ENCODE assay signal across 8 cellular contexts in genomic region chr12:47306733-47307679, GRCh38.
DNase-seq lines count a peak whose midpoint lies in the region; ATAC-seq and TF ChIP-seq lines count a peak whose summit lies in the region.
"Not testable (repeated sequence)": the region's sequence is repeated elsewhere in the genome, so short reads cannot be mapped to it uniquely, and the experiment has no call there.

No MANE protein-coding gene starts in this region.

- H3K27ac Mint-ChIP-seq in stimulated activated memory B cell treated with anti-CD40 and anti-IgM and Interleukin-4, amounts not matched to agents 10 μg/mL and 1 μg/mL and 100 μg/mL, for 72 hours: peak overlapping the region; percentile 95

- H3K4me3 Mint-ChIP-seq in stimulated activated memory B cell treated with anti-CD40 and anti-IgM and Interleukin-4, amounts not matched to agents 10 μg/mL and 1 μg/mL and 100 μg/mL, for 72 hours: peak overlapping the region; percentile 90

- peaks cover 14% of the 10 kb centered on the region for H3K9me3 Mint-ChIP-seq in stimulated activated memory B cell treated with anti-CD40 and anti-IgM and Interleukin-4, amounts not matched to agents 10 μg/mL and 1 μg/mL and 100 μg/mL, for 72 hours

- H3K27me3 Mint-ChIP-seq in stimulated activated memory B cell treated with anti-CD40 and anti-IgM and Interleukin-4, amounts not matched to agents 10 μg/mL and 1 μg/mL and 100 μg/mL, for 72 hours: not testable (repeated sequence)

- H2AFZ ChIP-seq in GM23248: 0 out of 2 replicates have a peak overlapping the region, but pooled peaks have one; percentile 34

- not testable (repeated sequence) for TF ChIP-seq CTCF in HL-60 (IDR thresholded peaks at IDR 0.05; ENCODE audit: insufficient read depth, low read length)

- not testable (repeated sequence) for H4K20me1 ChIP-seq in GM23248 (ENCODE audit: insufficient read depth)

- H3K4me1 Mint-ChIP-seq in stimulated activated memory B cell treated with anti-CD40 and anti-IgM and Interleukin-4, amounts not matched to agents 10 μg/mL and 1 μg/mL and 100 μg/mL, for 72 hours: peaks cover 64% of the 10 kb centered on the region

- not testable (repeated sequence) for H3K9me2 ChIP-seq in GM23248 (ENCODE audit: insufficient read depth)

- not testable (repeated sequence) for H3K9ac ChIP-seq in GM23248

- not testable (repeated sequence) for H3K36me3 ChIP-seq in GM23248 (ENCODE audit: low read depth)

- in situ Hi-C loops in Caki2 (cut with HindIII; ENCODE audit: low pct_unique_long_range_greater_than_20kb, low sequenced_read_pairs): not testable (repeated sequence)
- in situ Hi-C loops in GM23248 (cut with MboI): loop anchor here (10.0 kb wide), 1 partner anchor 272 kb away; no protein-coding TSS in a partner anchor

- H3K27me3 ChIP-seq in GM23248 (replicated peaks; ENCODE audit: insufficient read depth); HL-60 (ENCODE audit: insufficient read depth, poor library complexity, severe bottlenecking): not testable (repeated sequence)

- not testable (repeated sequence) for H3K79me2 ChIP-seq in GM23248 (ENCODE audit: insufficient read depth)

- not testable (repeated sequence) for H3F3A ChIP-seq in GM23248 (ENCODE audit: insufficient read depth)

- H3K9me3 ChIP-seq in GM23248 (ENCODE audit: low read depth): not testable (repeated sequence)

- H3K36me3 Mint-ChIP-seq in stimulated activated memory B cell treated with anti-CD40 and anti-IgM and Interleukin-4, amounts not matched to agents 10 μg/mL and 1 μg/mL and 100 μg/mL, for 72 hours: peaks cover 43% of the 10 kb centered on the region

- peak; percentile 18 for DNase-seq in Caki2 (ENCODE audit: low read depth)
- DNase-seq in GM23248: not testable (repeated sequence)
- DNase-seq in HL-60 (ENCODE audit: low read depth in 1 of 2, low spot score in 1 of 2): peak in 1 of 2 experiments; percentile 8
- peak; percentile 27 to 48 (median 32) for DNase-seq in activated CD4-positive, CD25-positive, alpha-beta regulatory T cell (lab: John Stamatoyannopoulos, UW)
- peak; percentile 39 for DNase-seq in activated T-helper 1 cell treated with Interleukin-2 at 50 U/mL for 16 hours (ENCODE audit: low read depth)
- DNase-seq in effector CD4-positive, alpha-beta T cell: peak; percentile 8

- H3K4me2 ChIP-seq in GM23248 (ENCODE audit: unreplicated experiment): not testable (repeated sequence)

- 89 to 91% methylated on average over 22 to 25 of the region's 25 CpGs for WGBS in GM23248 (ENCODE audit: low coverage in 1 of 2, low lambda C conversion rate in 2 of 2, missing lambda C conversion rate in 2 of 2), 2 experiments

- ATAC-seq in stimulated activated memory B cell treated with anti-CD40 and anti-IgM and Interleukin-4, amounts not matched to agents 10 μg/mL and 1 μg/mL and 100 μg/mL, for 72 hours: peak; percentile 72

- not testable (repeated sequence) for H3K4me1 ChIP-seq in GM23248 (ENCODE audit: insufficient read depth)

- not testable (repeated sequence) for H3K27ac ChIP-seq in GM23248; HL-60 (replicated peaks)
- peak overlapping the region in 7 of 21 experiments; percentile 14 to 70 (median 42) for H3K27ac ChIP-seq in skin epidermis

- not testable (repeated sequence) for H3K4me3 ChIP-seq in GM23248
- H3K4me3 ChIP-seq in HL-60 (replicated peaks; ENCODE audit: insufficient read depth, low read length) (peak overlapping the region; percentile 21), skin epidermis (peak overlapping the region in 6 of 7 experiments; percentile 8 to 29 (median 14))
